Comparison of ENCODE assay signal across 8 cellular contexts in the genomic region with DNA sequence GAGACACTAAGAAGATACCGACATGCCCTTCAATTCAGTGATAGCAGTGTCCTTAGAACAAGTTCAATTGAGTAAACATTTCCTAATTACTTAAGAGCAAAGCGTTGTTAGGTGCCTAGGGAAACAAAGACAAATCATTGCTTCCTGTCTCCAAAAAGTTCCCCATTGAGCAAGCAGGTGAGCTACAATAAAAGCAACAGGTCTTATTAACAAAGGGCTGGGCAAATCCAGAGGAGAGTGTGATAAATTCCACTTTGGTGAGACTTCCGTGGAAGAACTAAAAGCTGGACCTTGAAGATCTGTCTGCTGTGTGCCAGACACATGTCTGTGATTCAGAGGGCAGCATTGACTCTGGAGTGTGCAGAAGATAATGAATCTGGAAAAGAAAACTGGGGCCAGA. TPM values are rescaled to one million over a fixed set of nuclear protein-coding genes. Genes with fewer than 3 reads are reported as not detected.
DNase-seq lines count a peak whose midpoint lies in the region; ATAC-seq and TF ChIP-seq lines count a peak whose summit lies in the region.

No MANE protein-coding gene starts in this region.

- intact Hi-C loops in activated T-helper 2 cell treated with anti-CD3 and anti-CD28 coated beads, Interferon-gamma antibody, Interleukin-2, Interleukin-4, amounts not matched to agents 10 μg/mL and 5 μg/mL and 100 μg/mL, durations not matched to agents 14 hours and 24 hours and 36 hours (cut with micrococcal nuclease), result loop anchor here (5.0 kb wide), 2 partner anchors 83 to 132 kb away; no protein-coding TSS in a partner anchor
- intact Hi-C loops in thyroid gland (cut with DNase I) (no loop called here), heart right ventricle (cut with DNase I) (loop anchor here in 4 of 10 donors (5.0 to 10.0 kb wide), 4 partner anchors 48 to 133 kb away; a partner anchor contains a TSS)

- no peak overlapping the region for H3K27ac Mint-ChIP-seq in activated T-helper 2 cell treated with anti-CD3 and anti-CD28 coated beads, Interferon-gamma antibody, Interleukin-2, Interleukin-4, amounts not matched to agents 10 μg/mL and 5 μg/mL and 100 μg/mL, durations not matched to agents 14 hours and 24 hours and 36 hours
- peak overlapping the region; percentile 97 for H3K27ac Mint-ChIP-seq in mesothelial cell of epicardium

- no peaks in the 10 kb centered on the region for H3K9me2 ChIP-seq in Karpas-422 (replicated peaks; ENCODE audit: insufficient read depth, low read length)

- H3K27me3 ChIP-seq in DND-41 (ENCODE audit: insufficient read depth, low read length, poor library complexity) (no peaks in the 10 kb centered on the region), Karpas-422 (ENCODE audit: low read length) (no peaks in the 10 kb centered on the region), thyroid gland (no peaks in the 10 kb centered on the region), heart right ventricle (no peaks in the 10 kb centered on the region)

- H3K4me1 Mint-ChIP-seq in activated T-helper 2 cell treated with anti-CD3 and anti-CD28 coated beads, Interferon-gamma antibody, Interleukin-2, Interleukin-4, amounts not matched to agents 10 μg/mL and 5 μg/mL and 100 μg/mL, durations not matched to agents 14 hours and 24 hours and 36 hours (ENCODE audit: low read depth), result peaks cover 10% of the 10 kb centered on the region
- peaks cover 28% of the 10 kb centered on the region for H3K4me1 Mint-ChIP-seq in mesothelial cell of epicardium

- H2AFZ ChIP-seq in DND-41 (ENCODE audit: low read depth, low read length) (peak overlapping the region; percentile 97; the same call in 1 of the 2 replicates), Karpas-422 (ENCODE audit: low read length) (no peak overlapping the region)

- H3K36me3 ChIP-seq in DND-41 (ENCODE audit: insufficient read depth, low read length) (no peaks in the 10 kb centered on the region; the same call in 1 of the 2 replicates), Karpas-422 (ENCODE audit: insufficient read depth, low read length) (no peaks in the 10 kb centered on the region), thyroid gland (no peaks in the 10 kb centered on the region), heart right ventricle (no peaks in the 10 kb centered on the region)

- H3K4me2 ChIP-seq in DND-41 (ENCODE audit: insufficient read depth, low read length) (peak overlapping the region; percentile 90), Karpas-422 (ENCODE audit: low read depth, low read length, poor library complexity, severe bottlenecking) (peak overlapping the region; percentile 86)

- H4K20me1 ChIP-seq in DND-41 (ENCODE audit: insufficient read depth, low read length), result peaks cover 15% of the 10 kb centered on the region; the same call in 1 of the 2 replicates
- H4K20me1 ChIP-seq in Karpas-422 (ENCODE audit: insufficient read depth, low read depth, low read length), result no peaks in the 10 kb centered on the region; the same call in 1 of the 2 replicates

- 57 to 69% methylated on average over 3 of the region's 3 CpGs for WGBS in thyroid gland, 2 donors
- WGBS in heart right ventricle, 2 donors, result 52 to 54% methylated on average over 3 of the region's 3 CpGs

- H3K4me1 ChIP-seq in DND-41 (ENCODE audit: insufficient read depth, low read length), result peaks cover 39% of the 10 kb centered on the region
- peaks cover 30% of the 10 kb centered on the region for H3K4me1 ChIP-seq in Karpas-422 (ENCODE audit: low read length)
- peaks cover 11 to 21% of the 10 kb centered on the region in 2 donors for H3K4me1 ChIP-seq in thyroid gland
- H3K4me1 ChIP-seq in heart right ventricle, result peaks cover 0 to 35% (median 27%) of the 10 kb centered on the region in 9 donors

- H3K27me3 Mint-ChIP-seq in activated T-helper 2 cell treated with anti-CD3 and anti-CD28 coated beads, Interferon-gamma antibody, Interleukin-2, Interleukin-4, amounts not matched to agents 10 μg/mL and 5 μg/mL and 100 μg/mL, durations not matched to agents 14 hours and 24 hours and 36 hours (ENCODE audit: low read depth), result peaks cover 6% of the 10 kb centered on the region
- H3K27me3 Mint-ChIP-seq in mesothelial cell of epicardium (ENCODE audit: low read depth), result no peaks in the 10 kb centered on the region

- DNase-seq in DND-41 (no peak), Karpas-422 (no peak), mesothelial cell of epicardium (ENCODE audit: low spot score in 2 of 2, unreplicated experiment in 2 of 2) (no peak), SKM-1 treated with dmso at 0.1 percent for 144 hours (lab: John Stamatoyannopoulos, UW; ENCODE audit: unreplicated experiment) (no peak), iPS-NIHi7 (ENCODE audit: extremely low spot score) (no peak), thyroid gland (no peak), heart right ventricle (no peak)
- DNase-seq in activated T-helper 2 cell treated with anti-CD3 and anti-CD28 coated beads, Interferon-gamma antibody, Interleukin-2, Interleukin-4, amounts not matched to agents 10 μg/mL and 5 μg/mL and 100 μg/mL, durations not matched to agents 14 hours and 24 hours and 36 hours (ENCODE audit: low spot score), result no peak

- TF ChIP-seq CTCF in DND-41 (IDR thresholded peaks at IDR 0.05; ENCODE audit: borderline replicate concordance, extremely low read depth, low read length, poor library complexity, severe bottlenecking) (no peak), mesothelial cell of epicardium (IDR thresholded peaks at IDR 0.05; ENCODE audit: unreplicated experiment) (no peak), thyroid gland (IDR thresholded peaks at IDR 0.05) (no peak), heart right ventricle (IDR thresholded peaks at IDR 0.05) (no peak)

- H3K79me2 ChIP-seq in DND-41 (ENCODE audit: insufficient read depth, low read length) (peaks cover 46% of the 10 kb centered on the region), Karpas-422 (ENCODE audit: low read length) (peaks cover 31% of the 10 kb centered on the region)

- no peaks in the 10 kb centered on the region for H3K9me3 ChIP-seq in DND-41 (ENCODE audit: insufficient read depth, low read length, severe bottlenecking)
- no peaks in the 10 kb centered on the region for H3K9me3 ChIP-seq in Karpas-422 (ENCODE audit: low read length)
- H3K9me3 ChIP-seq in thyroid gland, result no peaks in the 10 kb centered on the region
- no peaks in the 10 kb centered on the region for H3K9me3 ChIP-seq in heart right ventricle

- peak overlapping the region in 1 of 2 experiments; percentile 90; a peak in 2 of 4 replicates for H3K4me3 ChIP-seq in DND-41 (ENCODE audit: low read depth in 1 of 2, low read length in 2 of 2)
- peak overlapping the region; percentile 89 for H3K4me3 ChIP-seq in Karpas-422 (ENCODE audit: low read length)
- H3K4me3 ChIP-seq in thyroid gland (replicated peaks in 1 of 3), result no peak overlapping the region
- peak overlapping the region in 1 of 10 donors; percentile 98 for H3K4me3 ChIP-seq in heart right ventricle

- no peaks in the 10 kb centered on the region for H3K9me3 Mint-ChIP-seq in activated T-helper 2 cell treated with anti-CD3 and anti-CD28 coated beads, Interferon-gamma antibody, Interleukin-2, Interleukin-4, amounts not matched to agents 10 μg/mL and 5 μg/mL and 100 μg/mL, durations not matched to agents 14 hours and 24 hours and 36 hours
- H3K9me3 Mint-ChIP-seq in mesothelial cell of epicardium, result peaks cover 3% of the 10 kb centered on the region

- ATAC-seq in DND-41 (ENCODE audit: insufficient read depth, low read depth), result no peak
- no peak for ATAC-seq in heart right ventricle

- peak overlapping the region; percentile 66 for H3K4me3 Mint-ChIP-seq in activated T-helper 2 cell treated with anti-CD3 and anti-CD28 coated beads, Interferon-gamma antibody, Interleukin-2, Interleukin-4, amounts not matched to agents 10 μg/mL and 5 μg/mL and 100 μg/mL, durations not matched to agents 14 hours and 24 hours and 36 hours (ENCODE audit: low read depth)
- H3K4me3 Mint-ChIP-seq in mesothelial cell of epicardium, result peak overlapping the region; percentile 72

- TF ChIP-seq POLR2A in thyroid gland (IDR thresholded peaks at IDR 0.05), result no peak

- no peaks in the 10 kb centered on the region for H3K36me3 Mint-ChIP-seq in activated T-helper 2 cell treated with anti-CD3 and anti-CD28 coated beads, Interferon-gamma antibody, Interleukin-2, Interleukin-4, amounts not matched to agents 10 μg/mL and 5 μg/mL and 100 μg/mL, durations not matched to agents 14 hours and 24 hours and 36 hours (ENCODE audit: low read depth)
- H3K36me3 Mint-ChIP-seq in mesothelial cell of epicardium, result peaks cover 4% of the 10 kb centered on the region

- H3K27ac ChIP-seq in DND-41 (ENCODE audit: low read length) (peak overlapping the region; percentile 97; the same call in 1 of the 2 replicates), Karpas-422 (ENCODE audit: low read length) (no peak overlapping the region), thyroid gland (no peak overlapping the region), heart right ventricle (peak overlapping the region in 1 of 10 donors; percentile 87)

- peak overlapping the region; percentile 99 for H3K9ac ChIP-seq in DND-41 (ENCODE audit: low read depth, low read length)
- no peak overlapping the region; the same call in 1 of the 2 replicates for H3K9ac ChIP-seq in Karpas-422 (ENCODE audit: low read length)

RNA-seq across cellular contexts. Expression of a gene that starts 1.9 kb away (rescaled TPM):
- total RNA-seq in Karpas-422 (2014; rRNA removed; shearing (Covaris generic); ENCODE audit: low replicate concordance), result 53.6 and 97.8 TPM in 2 replicates
- 61.6 and 63.1 TPM in 2 replicates for total RNA-seq in activated T-helper 2 cell treated with anti-CD3 and anti-CD28 coated beads, Interferon-gamma antibody, Interleukin-2, Interleukin-4, amounts not matched to agents 10 μg/mL and 5 μg/mL and 100 μg/mL, durations not matched to agents 14 hours and 24 hours and 36 hours
- total RNA-seq in mesothelial cell of epicardium, result 123 to 132 TPM (median 129 TPM) in 3 replicates
- 100 to 1,000 TPM in 3 of 4 donors, 10 to 100 TPM in 1; 90.5 to 169 (median 120) TPM for total RNA-seq in thyroid gland
- 10 to 100 TPM; 25.5 to 40.6 (median 32.5) TPM for total RNA-seq in heart right ventricle
- 10 to 100 TPM; 16.9 to 26.6 TPM for polyA plus RNA-seq in heart right ventricle

RNA-seq across cellular contexts. Expression of a gene that starts 47.4 kb away (rescaled TPM):
- 90.5 and 90.8 TPM in 2 replicates for total RNA-seq in Karpas-422 (2014; rRNA removed; shearing (Covaris generic); ENCODE audit: low replicate concordance)
- total RNA-seq in activated T-helper 2 cell treated with anti-CD3 and anti-CD28 coated beads, Interferon-gamma antibody, Interleukin-2, Interleukin-4, amounts not matched to agents 10 μg/mL and 5 μg/mL and 100 μg/mL, durations not matched to agents 14 hours and 24 hours and 36 hours, result 29.9 and 31.1 TPM in 2 replicates
- total RNA-seq in mesothelial cell of epicardium, result 57.7 to 62.6 TPM (median 61.8 TPM) in 3 replicates
- total RNA-seq in thyroid gland, result 10 to 100 TPM; 15.7 to 77.9 (median 32.1) TPM
- total RNA-seq in heart right ventricle, result 10 to 100 TPM in 1 of 10 donors, 1 to 10 TPM in 9; 3.3 to 14.6 (median 6.5) TPM
- 10 to 100 TPM in 1 of 2 donors, 1 to 10 TPM in 1; 7.5 to 22.9 TPM for polyA plus RNA-seq in heart right ventricle
